ENCODE assay signal across 8 cellular contexts in genomic region chr5:174935854-174936474, GRCh38.
DNase-seq lines count a peak whose midpoint lies in the region; ATAC-seq and TF ChIP-seq lines count a peak whose summit lies in the region.

No MANE protein-coding gene starts in this region.

- intact Hi-C loops in psoas muscle (cut with DNase I), result loop anchor here (2.0 to 10.0 kb wide), 5 partner anchors 23 to 609 kb away; no protein-coding TSS in a partner anchor

- H3K27me3 ChIP-seq in cardiac muscle cell (no peaks in the 10 kb centered on the region), psoas muscle (ENCODE audit: insufficient read depth in 3 of 3, low read length in 2 of 3) (peaks cover 0 to 3% (median 0%) of the 10 kb centered on the region in 3 donors)

- no peaks in the 10 kb centered on the region for H3K4me1 ChIP-seq in cardiac muscle cell (ENCODE audit: low read depth)
- no peaks in the 10 kb centered on the region for H3K4me1 ChIP-seq in psoas muscle

- no peaks in the 10 kb centered on the region for H3K9me3 Mint-ChIP-seq in activated naive CD4-positive, alpha-beta T cell treated with anti-CD3 and anti-CD28 coated beads, Interleukin-2, amount 10 ng/mL, durations not matched to agents 7 days and 5 days

- ATAC-seq in psoas muscle (peak in 2 of 4 donors; percentile 70 to 78), GM21737 (IDR thresholded peaks at IDR 0.05; ENCODE audit: unreplicated experiment) (no peak), GM21390 (IDR thresholded peaks at IDR 0.05; ENCODE audit: unreplicated experiment) (no peak)

- H3K27me3 Mint-ChIP-seq in activated naive CD4-positive, alpha-beta T cell treated with anti-CD3 and anti-CD28 coated beads, Interleukin-2, amount 10 ng/mL, durations not matched to agents 7 days and 5 days, result peaks cover 12% of the 10 kb centered on the region

- no peaks in the 10 kb centered on the region for H3K4me1 Mint-ChIP-seq in activated naive CD4-positive, alpha-beta T cell treated with anti-CD3 and anti-CD28 coated beads, Interleukin-2, amount 10 ng/mL, durations not matched to agents 7 days and 5 days

- H3K36me3 Mint-ChIP-seq in activated naive CD4-positive, alpha-beta T cell treated with anti-CD3 and anti-CD28 coated beads, Interleukin-2, amount 10 ng/mL, durations not matched to agents 7 days and 5 days, result no peaks in the 10 kb centered on the region

- TF ChIP-seq CTCF in cardiac muscle cell (IDR thresholded peaks at IDR 0.05; ENCODE audit: low read depth, low read length) (peak; percentile 95), psoas muscle (IDR thresholded peaks at IDR 0.05) (peak; percentile 84)

- H3K4me3 Mint-ChIP-seq in activated naive CD4-positive, alpha-beta T cell treated with anti-CD3 and anti-CD28 coated beads, Interleukin-2, amount 10 ng/mL, durations not matched to agents 7 days and 5 days, result no peak overlapping the region

- DNase-seq in COLO829 (ENCODE audit: low spot score), result peak; percentile 23
- peak; percentile 79 for DNase-seq in H4 (ENCODE audit: low spot score)
- peak; percentile 41 for DNase-seq in OCI-M1 (lab: John Stamatoyannopoulos, UW)
- peak; percentile 54 for DNase-seq in activated naive CD4-positive, alpha-beta T cell treated with anti-CD3 and anti-CD28 coated beads, Interleukin-2, amount 10 ng/mL, durations not matched to agents 7 days and 5 days
- DNase-seq in cardiac muscle cell (ENCODE audit: low read depth in 1 of 2, low spot score in 1 of 2), result peak; percentile 72 to 83
- DNase-seq in psoas muscle, result peak; percentile 57 to 74

- no peaks in the 10 kb centered on the region for H3K36me3 ChIP-seq in cardiac muscle cell
- no peaks in the 10 kb centered on the region for H3K36me3 ChIP-seq in psoas muscle (ENCODE audit: insufficient read depth in 1 of 2, low read depth in 1 of 2)

- H3K4me3 ChIP-seq in cardiac muscle cell (no peak overlapping the region), psoas muscle (no peak overlapping the region)

- H3K27ac ChIP-seq in cardiac muscle cell (no peak overlapping the region), psoas muscle (no peak overlapping the region)

- CTCF ChIA-PET in activated naive CD4-positive, alpha-beta T cell treated with anti-CD3 and anti-CD28 coated beads, Interleukin-2, amount 10 ng/mL, durations not matched to agents 7 days and 5 days (lab: Charles Lee), result interaction anchor here (1.2 to 1.3 kb wide), 2 partner anchors 13 to 16 kb away, joined by 3 to 5 read pairs; no protein-coding TSS in a partner anchor

- H3K9me3 ChIP-seq in cardiac muscle cell (ENCODE audit: low read depth) (no peaks in the 10 kb centered on the region), psoas muscle (no peaks in the 10 kb centered on the region)

- WGBS in psoas muscle, 3 donors, result 23 to 24% (median 24%) methylated on average over 9 of the region's 9 CpGs

- no peak overlapping the region for H3K27ac Mint-ChIP-seq in activated naive CD4-positive, alpha-beta T cell treated with anti-CD3 and anti-CD28 coated beads, Interleukin-2, amount 10 ng/mL, durations not matched to agents 7 days and 5 days

Comparison
In these comparisons a context has a peak if more than half of its experiments do, and no peak if none do; other contexts are left out.
1. DNase-seq: peak in every context shown above with its lines; median percentile 79 in H4; 78 in cardiac muscle cell; 66 in psoas muscle; 54 in activated naive CD4-positive, alpha-beta T cell treated with anti-CD3 and anti-CD28 coated beads, Interleukin-2, amount 10 ng/mL, durations not matched to agents 7 days and 5 days; 41 in OCI-M1; 23 in COLO829.